ENCODE assay signal across 8 cellular contexts in genomic region chr7:33904680-33905388, GRCh38.
DNase-seq lines count a peak whose midpoint lies in the region; ATAC-seq lines count a peak whose summit lies in the region.

No MANE protein-coding gene starts in this region.

- no peak for ATAC-seq in GM21360 (IDR thresholded peaks at IDR 0.05; ENCODE audit: unreplicated experiment)

- DNase-seq in activated CD4-positive, alpha-beta T cell treated with anti-CD3 and anti-CD28 coated beads for 48 hours = peak; percentile 21
- no peak for DNase-seq in activated CD4-positive, alpha-beta T cell treated with anti-CD3 and anti-CD28 coated beads for 1 hour
- DNase-seq in NCI-H1092 (lab: John Stamatoyannopoulos, UW) (peak; percentile 75), anterior cingulate cortex (lab: John Stamatoyannopoulos, UW) (peak in 37 of 58 donors; percentile 8 to 72 (median 44)), hepatic stellate cell (ENCODE audit: low spot score) (peak; percentile 69), putamen (ENCODE audit: low spot score) (peak; percentile 42)
- DNase-seq in central memory CD4-positive, alpha-beta T cell = no peak

Comparison
In these comparisons a context has a peak if more than half of its experiments do, and no peak if none do; other contexts are left out.
1. DNase-seq: peak in activated CD4-positive, alpha-beta T cell treated with anti-CD3 and anti-CD28 coated beads for 48 hours (single experiment), NCI-H1092 (single experiment), anterior cingulate cortex (37 of 58), hepatic stellate cell (single experiment) and putamen (single experiment); none in activated CD4-positive, alpha-beta T cell treated with anti-CD3 and anti-CD28 coated beads for 1 hour (single experiment) and central memory CD4-positive, alpha-beta T cell (single experiment).